In genomic region chr5:90969945-90970344, GRCh38 we compare ENCODE assay signal across 2 cellular contexts.
DNase-seq lines count a peak whose midpoint lies in the region; ATAC-seq, FAIRE-seq and TF ChIP-seq lines count a peak whose summit lies in the region.
"Not testable (repeated sequence)": the region's sequence is repeated elsewhere in the genome, so short reads cannot be mapped to it uniquely, and the experiment has no call there.

No MANE protein-coding gene starts in this region.

- not testable (repeated sequence) for H3K9ac ChIP-seq in HepG2 (ENCODE audit: insufficient read depth, low read depth, low read length)

- H3K27me3 Mint-ChIP-seq in endothelial cell (ENCODE audit: unreplicated experiment): not testable (repeated sequence)

- POLR2A ChIA-PET in HepG2 (lab: Yijun Ruan, JAX): not testable (repeated sequence)

- peak overlapping the region; percentile 75 for H3K4me3 Mint-ChIP-seq in endothelial cell (ENCODE audit: unreplicated experiment)

- H3K36me3 Mint-ChIP-seq in endothelial cell (ENCODE audit: low read depth, unreplicated experiment): peaks cover 13% of the 10 kb centered on the region

- H3K27ac Mint-ChIP-seq in endothelial cell (ENCODE audit: unreplicated experiment): not testable (repeated sequence)

- intact Hi-C loops in HepG2 (cut with micrococcal nuclease; ENCODE audit: unreplicated experiment): not testable (repeated sequence)

- not testable (repeated sequence) for H4K20me1 ChIP-seq in HepG2 (ENCODE audit: insufficient read depth, low read length)

- not testable (repeated sequence) for FAIRE-seq in HepG2 (lab: Jason Lieb, UNC)

- 56% methylated on average over 8 of the region's 11 CpGs for WGBS in HepG2 (ENCODE audit: low lambda C conversion rate)

- not testable (repeated sequence) for ATAC-seq in HepG2

- in situ Hi-C loops in HepG2 (cut with HindIII; ENCODE audit: extremely low pct_ligation_motif_present, low pct_unique_long_range_greater_than_20kb): not testable (repeated sequence)

- not testable (repeated sequence) for H3K79me2 ChIP-seq in HepG2 (ENCODE audit: insufficient read depth, low read length)

- H3K27ac ChIP-seq in HepG2 (ENCODE audit: extremely low read length, insufficient read depth, low read length): not testable (repeated sequence)

- not testable (repeated sequence) for BruUV-seq in HepG2 (replicated peaks; lab: Mats Ljungman, UMichigan)

- not testable (repeated sequence) for H3K4me2 ChIP-seq in HepG2 (ENCODE audit: low read depth, low read length)

- TF ChIP-seq CTCF in endothelial cell (IDR thresholded peaks at IDR 0.05; ENCODE audit: unreplicated experiment); HepG2 (CRISPR knock-in tag; IDR thresholded peaks at IDR 0.05): not testable (repeated sequence)

- CTCF ChIA-PET in HepG2 (lab: Yijun Ruan, JAX; ENCODE audit: low intra/inter-chr PET ratio, low total read pairs): not testable (repeated sequence)

- H3K36me3 ChIP-seq in HepG2 (replicated peaks in 1 of 2; ENCODE audit: control insufficient read depth in 1 of 2, insufficient read depth in 2 of 2, low read length in 2 of 2): not testable (repeated sequence)

- H3K27me3 ChIP-seq in HepG2 (ENCODE audit: control insufficient read depth in 1 of 2, insufficient read depth in 2 of 2, low read length in 2 of 2): not testable (repeated sequence)

- not testable (repeated sequence) for DNase-seq in endothelial cell (ENCODE audit: low spot score); HepG2 (ENCODE audit: low spot score)

- H3K4me1 Mint-ChIP-seq in endothelial cell (ENCODE audit: unreplicated experiment): not testable (repeated sequence)

- not testable (repeated sequence) for TF ChIP-seq POLR2A in HepG2 (IDR thresholded peaks at IDR 0.05; ENCODE audit: insufficient read depth in 1 of 2, low read depth in 2 of 2, low read length in 2 of 2)

- TF ChIP-seq RAD21 in HepG2 (CRISPR knock-in tag; IDR thresholded peaks at IDR 0.05): not testable (repeated sequence)

- TF ChIP-seq EP300 in HepG2 (IDR thresholded peaks at IDR 0.05; ENCODE audit: low read depth in 2 of 2, low read length in 2 of 2); HepG2 (CRISPR knock-in tag; IDR thresholded peaks at IDR 0.05; ENCODE audit: borderline replicate concordance): not testable (repeated sequence)

- H2AFZ ChIP-seq in HepG2 (ENCODE audit: low read length): not testable (repeated sequence)

- not testable (repeated sequence) for H3K9me3 ChIP-seq in HepG2 (ENCODE audit: low read length)

- not testable (repeated sequence) for H3K4me3 ChIP-seq in HepG2 (replicated peaks in 1 of 3; ENCODE audit: insufficient read depth in 1 of 3, low read depth in 2 of 3, low read length in 3 of 3)

- H3K4me1 ChIP-seq in HepG2 (ENCODE audit: insufficient read depth, low read length): not testable (repeated sequence)

- H3K9me3 Mint-ChIP-seq in endothelial cell (ENCODE audit: unreplicated experiment): not testable (repeated sequence)

TF ChIP-seq in HepG2, 621 proteins besides CTCF, POLR2A, EP300 and RAD21:
- TF ChIP-seq SETDB1 (CRISPR knock-in tag; IDR thresholded peaks at IDR 0.05; ENCODE audit: borderline replicate concordance): peak; percentile 89; the same call in 1 of the 2 replicates
- TF ChIP-seq HNF4A (CRISPR knock-in tag; IDR thresholded peaks at IDR 0.05): peak; percentile 26; the same call in 1 of the 2 replicates
- TF ChIP-seq ZNF281 (CRISPR knock-in tag; IDR thresholded peaks at IDR 0.05; ENCODE audit: borderline replicate concordance): peak; percentile 74
- peak; percentile 51; the same call in 1 of the 2 replicates for TF ChIP-seq ZMYM4 (CRISPR knock-in tag; IDR thresholded peaks at IDR 0.05)
